10 cellular contexts compared by ENCODE assay signal in the genomic region with DNA sequence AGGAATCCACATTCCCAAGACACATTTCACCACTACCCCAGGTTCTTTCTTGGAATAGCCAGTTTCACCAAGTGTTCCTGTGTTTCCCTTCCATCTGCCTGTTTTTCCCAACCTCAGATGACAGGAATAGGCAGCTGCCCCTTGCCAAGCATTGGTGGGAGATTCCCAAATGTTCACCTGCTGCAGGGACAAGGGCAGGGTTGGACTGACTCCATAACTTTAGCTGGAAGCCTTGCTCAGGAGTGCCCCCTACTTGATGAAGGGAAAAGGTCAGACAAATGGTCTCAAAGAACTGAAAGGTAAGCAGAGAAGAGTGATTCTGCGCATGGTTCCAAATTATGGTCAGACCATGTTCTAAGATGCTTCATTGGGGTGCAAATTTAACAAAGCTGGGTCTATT. TPM values are rescaled to one million over a fixed set of nuclear protein-coding genes. Genes with fewer than 3 reads are reported as not detected.
DNase-seq lines count a peak whose midpoint lies in the region; FAIRE-seq and TF ChIP-seq lines count a peak whose summit lies in the region.
"Had no signal": no experiment of that assay in that cellular context is flagged by ENCODE, and none has a peak within 500 bp of the region (broad histone marks: within the 10 kb centered on the region; RNA-seq: fewer than 3 reads in every experiment).

No MANE protein-coding gene starts in this region.

- H3K9me3 Mint-ChIP-seq in astrocyte (ENCODE audit: unreplicated experiment), result peaks cover 2% of the 10 kb centered on the region
- H3K9me3 Mint-ChIP-seq in CD4-positive, alpha-beta memory T cell, result peaks cover 0 to 3% (median 0%) of the 10 kb centered on the region in 8 donors

- no peak overlapping the region for H3K27ac Mint-ChIP-seq in astrocyte (ENCODE audit: unreplicated experiment)
- H3K27ac Mint-ChIP-seq in CD4-positive, alpha-beta memory T cell, result no peak overlapping the region
- H3K27ac Mint-ChIP-seq: memory B cell had no signal

- H3K4me1 ChIP-seq in GM23248 (ENCODE audit: insufficient read depth) (no peaks in the 10 kb centered on the region), astrocyte (ENCODE audit: insufficient read depth, low read length) (no peaks in the 10 kb centered on the region)
- H3K4me1 ChIP-seq in CD4-positive, alpha-beta memory T cell (ENCODE audit: insufficient read depth, low read length), result no peaks in the 10 kb centered on the region
- H3K4me1 ChIP-seq: spleen had no signal

- no peak for FAIRE-seq in astrocyte (lab: Jason Lieb, UNC)

- peaks cover 3% of the 10 kb centered on the region for H3K27me3 Mint-ChIP-seq in astrocyte (ENCODE audit: low read depth, unreplicated experiment)
- peaks cover 2 to 5% of the 10 kb centered on the region in 2 donors for H3K27me3 Mint-ChIP-seq in CD4-positive, alpha-beta memory T cell

- no peak overlapping the region for H2AFZ ChIP-seq in GM23248
- H2AFZ ChIP-seq in astrocyte (ENCODE audit: low read depth, low read length), result no peak overlapping the region

- DNase-seq in AG04450 (ENCODE audit: low read depth, low spot score) (no peak), GM23248 (peak; percentile 22), astrocyte (ENCODE audit: low read depth) (no peak), kidney epithelial cell (ENCODE audit: low read depth) (no peak), amygdala (lab: John Stamatoyannopoulos, UW) (no peak), DMS153 treated with DMSO at 0.1 percent for 48 hours (lab: John Stamatoyannopoulos, UW; ENCODE audit: unreplicated experiment) (no peak), COR-L47 (lab: John Stamatoyannopoulos, UW) (no peak)
- DNase-seq in CD4-positive, alpha-beta memory T cell, result no peak
- DNase-seq: spleen had no signal

- no peaks in the 10 kb centered on the region for H3K36me3 ChIP-seq in GM23248 (ENCODE audit: low read depth)
- H3K36me3 ChIP-seq in astrocyte (ENCODE audit: insufficient read depth, low read length), result no peaks in the 10 kb centered on the region
- H3K36me3 ChIP-seq in kidney epithelial cell (ENCODE audit: control insufficient read depth, insufficient read depth, low read length), result no peaks in the 10 kb centered on the region
- no peaks in the 10 kb centered on the region for H3K36me3 ChIP-seq in CD4-positive, alpha-beta memory T cell (ENCODE audit: insufficient read depth, low read length)
- H3K36me3 ChIP-seq: spleen had no signal

- TF ChIP-seq CTCF in AG04450 (IDR thresholded peaks at IDR 0.05; ENCODE audit: low read depth, low read length) (peak; percentile 47), astrocyte (IDR thresholded peaks at IDR 0.05; ENCODE audit: insufficient read depth, low read depth, low read length) (peak; percentile 13), kidney epithelial cell (IDR thresholded peaks at IDR 0.05; ENCODE audit: insufficient read depth, low read length, poor library complexity, severe bottlenecking) (peak; percentile 38)

- H3K79me2 ChIP-seq in GM23248 (ENCODE audit: insufficient read depth), result no peaks in the 10 kb centered on the region
- no peaks in the 10 kb centered on the region for H3K79me2 ChIP-seq in astrocyte (ENCODE audit: insufficient read depth, low read length)

- no peaks in the 10 kb centered on the region for H3K9me3 ChIP-seq in AG04450 (ENCODE audit: control insufficient read depth, insufficient read depth, low read length)
- no peaks in the 10 kb centered on the region for H3K9me3 ChIP-seq in GM23248 (ENCODE audit: low read depth)
- no peaks in the 10 kb centered on the region for H3K9me3 ChIP-seq in astrocyte (ENCODE audit: insufficient read depth, low read depth, low read length)
- H3K9me3 ChIP-seq in CD4-positive, alpha-beta memory T cell (ENCODE audit: control insufficient read depth in 1 of 2, low read length in 2 of 2), result no peaks in the 10 kb centered on the region
- H3K9me3 ChIP-seq: spleen had no signal

- CTCF ChIA-PET in AG04450 (lab: Charles Lee), result interaction anchor here (0.6 to 1.3 kb wide), 5 partner anchors 9 to 580 kb away, joined by 3 to 5 read pairs (median 4); no protein-coding TSS in a partner anchor
- CTCF ChIA-PET in CD4-positive, alpha-beta memory T cell (lab: Charles Lee; ENCODE audit: partially characterized antibody), result no interaction called here

- H3K27me3 ChIP-seq in AG04450 (ENCODE audit: control insufficient read depth, insufficient read depth, low read length) (peaks cover 22% of the 10 kb centered on the region), GM23248 (replicated peaks; ENCODE audit: insufficient read depth) (peaks cover 22% of the 10 kb centered on the region), astrocyte (ENCODE audit: insufficient read depth, low read length) (peaks cover 6% of the 10 kb centered on the region), kidney epithelial cell (ENCODE audit: control insufficient read depth, insufficient read depth, low read length) (no peaks in the 10 kb centered on the region)
- no peaks in the 10 kb centered on the region for H3K27me3 ChIP-seq in CD4-positive, alpha-beta memory T cell (ENCODE audit: insufficient read depth, low read length)

- intact Hi-C loops in CD4-positive, alpha-beta memory T cell (cut with micrococcal nuclease), result no loop called here

- H3K9ac ChIP-seq in GM23248 (no peak overlapping the region), astrocyte (ENCODE audit: low read length) (no peak overlapping the region)

- H3K27ac ChIP-seq in AG04450 (ENCODE audit: low read depth, low read length), result no peak overlapping the region
- H3K27ac ChIP-seq in GM23248, result no peak overlapping the region
- H3K27ac ChIP-seq in astrocyte (ENCODE audit: low read depth, low read length), result no peak overlapping the region
- H3K27ac ChIP-seq in CD4-positive, alpha-beta memory T cell (ENCODE audit: low read depth, low read length), result no peak overlapping the region
- H3K27ac ChIP-seq: spleen had no signal

- 53 to 58% methylated on average over 1 of the region's 1 CpG for WGBS in GM23248 (ENCODE audit: low coverage in 1 of 2, low lambda C conversion rate in 2 of 2, missing lambda C conversion rate in 2 of 2), 2 experiments

- H3K9me2 ChIP-seq in GM23248 (ENCODE audit: insufficient read depth), result no peaks in the 10 kb centered on the region

- H4K20me1 ChIP-seq in GM23248 (ENCODE audit: insufficient read depth) (no peaks in the 10 kb centered on the region), astrocyte (ENCODE audit: insufficient read depth, low read length) (no peaks in the 10 kb centered on the region)

- H3K4me1 Mint-ChIP-seq in astrocyte (ENCODE audit: low read depth, unreplicated experiment), result peaks cover 13% of the 10 kb centered on the region
- no peaks in the 10 kb centered on the region for H3K4me1 Mint-ChIP-seq in CD4-positive, alpha-beta memory T cell
- H3K4me1 Mint-ChIP-seq: memory B cell had no signal

- no peaks in the 10 kb centered on the region for H3K36me3 Mint-ChIP-seq in astrocyte (ENCODE audit: low read depth, unreplicated experiment)
- no peaks in the 10 kb centered on the region for H3K36me3 Mint-ChIP-seq in CD4-positive, alpha-beta memory T cell
- H3K36me3 Mint-ChIP-seq: memory B cell had no signal

- H3F3A ChIP-seq in GM23248 (ENCODE audit: insufficient read depth), result no peaks in the 10 kb centered on the region

- POLR2A ChIA-PET in AG04450 (lab: Yijun Ruan, JAX), result no interaction called here
- POLR2A ChIA-PET in CD4-positive, alpha-beta memory T cell (lab: Charles Lee; ENCODE audit: partially characterized antibody), result no interaction called here

- in situ Hi-C loops in GM23248 (cut with MboI), result no loop called here

- no peak overlapping the region for H3K4me3 ChIP-seq in AG04450 (ENCODE audit: low read depth, low read length)
- no peak overlapping the region for H3K4me3 ChIP-seq in GM23248
- H3K4me3 ChIP-seq in astrocyte (ENCODE audit: insufficient read depth, low read depth, low read length), result no peak overlapping the region
- no peak overlapping the region for H3K4me3 ChIP-seq in kidney epithelial cell (ENCODE audit: low read depth, low read length)
- no peak overlapping the region for H3K4me3 ChIP-seq in CD4-positive, alpha-beta memory T cell (ENCODE audit: low read length in 2 of 2)
- H3K4me3 ChIP-seq: spleen had no signal

- H3K4me3 Mint-ChIP-seq in astrocyte (ENCODE audit: unreplicated experiment), result no peak overlapping the region
- no peak overlapping the region for H3K4me3 Mint-ChIP-seq in CD4-positive, alpha-beta memory T cell
- H3K4me3 Mint-ChIP-seq: memory B cell had no signal

- H3K4me2 ChIP-seq in GM23248 (ENCODE audit: unreplicated experiment) (no peak overlapping the region), astrocyte (ENCODE audit: low read length) (no peak overlapping the region)

RNA-seq across cellular contexts. Expression of a gene that starts 45.1 kb away (rescaled TPM):
- not detected in 2 replicates for polyA plus RNA-seq in AG04450 (2011; rRNA removed)
- polyA minus RNA-seq in AG04450 (2011; rRNA and poly(A)+ RNA removed), result not detected in 2 replicates
- not detected in 2 replicates for total RNA-seq in GM23248 (2014; rRNA removed; shearing (Covaris generic))
- polyA plus RNA-seq in GM23248 (2016; fragmentation: Nextera tagmentation; extraction: Ambion mirVana), result not detected in 2 replicates
- not detected in 2 replicates for total RNA-seq in astrocyte
- not detected in 2 replicates for total RNA-seq in kidney epithelial cell
- not detected for total RNA-seq in CD4-positive, alpha-beta memory T cell
- polyA plus RNA-seq in CD4-positive, alpha-beta memory T cell, result not detected
- total RNA-seq: spleen had no signal
- polyA plus RNA-seq: spleen had no signal
